In the genomic region with DNA sequence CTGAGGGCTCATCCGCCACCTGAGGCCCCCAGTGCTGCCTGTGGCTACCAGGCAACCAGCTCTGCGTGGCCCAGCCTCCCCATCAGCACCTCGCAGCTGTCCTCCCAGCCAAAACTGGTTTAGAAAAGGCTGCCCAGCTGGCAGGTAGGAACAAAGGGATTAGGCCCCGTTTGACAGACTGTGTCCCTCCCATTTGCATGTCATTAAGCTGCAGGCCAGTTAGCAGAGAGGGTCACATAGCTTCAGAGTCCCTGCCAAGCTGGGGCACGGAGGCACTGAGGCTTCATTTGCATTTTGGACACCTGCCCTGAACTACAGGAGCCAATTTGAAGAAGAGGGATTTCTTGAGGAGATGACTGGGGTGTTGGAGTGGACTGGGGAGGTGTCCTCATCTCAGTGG, we compare ENCODE assay signal across 20 cellular contexts.
DNase-seq lines count a peak whose midpoint lies in the region; ATAC-seq and TF ChIP-seq lines count a peak whose summit lies in the region.
"Had no signal": no experiment of that assay in that cellular context is flagged by ENCODE, and none has a peak within 500 bp of the region (broad histone marks: within the 10 kb centered on the region; RNA-seq: fewer than 3 reads in every experiment).

No MANE protein-coding gene starts in this region.

- peak overlapping the region; percentile 43 for H3K4me3 ChIP-seq in DOHH2 (ENCODE audit: low read length)
- no peak overlapping the region for H3K4me3 ChIP-seq in SU-DHL-6 (ENCODE audit: insufficient read depth, low read length, poor library complexity, severe bottlenecking)
- H3K4me3 ChIP-seq: colonic mucosa, gastroesophageal sphincter, right lobe of liver had no signal

- no peak overlapping the region for H3K9ac ChIP-seq in SU-DHL-6 (ENCODE audit: low read length)

- H3K9me3 ChIP-seq in DOHH2 (ENCODE audit: control insufficient read depth, insufficient read depth, low read length) (peaks cover 8% of the 10 kb centered on the region), SU-DHL-6 (ENCODE audit: insufficient read depth, low read length) (no peaks in the 10 kb centered on the region)
- H3K9me3 ChIP-seq: colonic mucosa, neutrophil had no signal

- no peak for ATAC-seq in left lobe of liver
- ATAC-seq: gastroesophageal sphincter, right lobe of liver, T-cell had no signal

- no peak overlapping the region for H2AFZ ChIP-seq in SU-DHL-6 (ENCODE audit: low read depth, low read length, severe bottlenecking)

- peak overlapping the region; percentile 89 for H3K27ac ChIP-seq in DOHH2 (ENCODE audit: low read depth, low read length)
- peak overlapping the region; percentile 62 for H3K27ac ChIP-seq in SU-DHL-6 (ENCODE audit: low read depth, low read length)
- H3K27ac ChIP-seq: colonic mucosa, gastroesophageal sphincter, neutrophil, right lobe of liver, VCaP had no signal

- peak; percentile 32 for DNase-seq in NCI-H1105 treated with DMSO at 0.1 percent for 48 hours (lab: John Stamatoyannopoulos, UW)
- DNase-seq in left lobe of liver (ENCODE audit: low spot score) = peak; percentile 29
- DNase-seq in MV-4-11 (lab: John Stamatoyannopoulos, UW) = no peak
- no peak for DNase-seq in SHP77 (lab: John Stamatoyannopoulos, UW)
- no peak for DNase-seq in central memory CD4-positive, alpha-beta T cell
- DNase-seq in GM03348 (ENCODE audit: low spot score) = no peak
- DNase-seq: activated gamma-delta T cell; AML-193; colonic mucosa; DMS153; NCI-H187; OCI-M1; stimulated activated CD4-positive, alpha-beta T cell treated with anti-CD3 and anti-CD28 coated beads, Interleukin-1b, Interleukin-23, amount 100 ng/mL, for 48 hours; T-cell had no signal

- H3F3A ChIP-seq in DOHH2 (ENCODE audit: control insufficient read depth, insufficient read depth) = peaks cover 26% of the 10 kb centered on the region
- H3F3A ChIP-seq in SU-DHL-6 (ENCODE audit: insufficient read depth) = peaks cover 5% of the 10 kb centered on the region; the same call in 1 of the 2 replicates

- H3K9me2 ChIP-seq in DOHH2 (replicated peaks; ENCODE audit: control insufficient read depth, low read length) (no peaks in the 10 kb centered on the region), SU-DHL-6 (replicated peaks; ENCODE audit: insufficient read depth, low read length) (no peaks in the 10 kb centered on the region)

- no peaks in the 10 kb centered on the region for H4K20me1 ChIP-seq in DOHH2 (ENCODE audit: control insufficient read depth, insufficient read depth, low read depth, low read length)
- H4K20me1 ChIP-seq in SU-DHL-6 (ENCODE audit: low read depth, low read length) = no peaks in the 10 kb centered on the region

- H3K27me3 ChIP-seq in DOHH2 (ENCODE audit: control insufficient read depth, low read length) (no peaks in the 10 kb centered on the region), SU-DHL-6 (ENCODE audit: low read length) (no peaks in the 10 kb centered on the region)
- H3K27me3 ChIP-seq: colonic mucosa, neutrophil, right lobe of liver had no signal

- H3K4me1 ChIP-seq in DOHH2 (ENCODE audit: control insufficient read depth, low read length) = peaks cover 85% of the 10 kb centered on the region
- H3K4me1 ChIP-seq: colonic mucosa, gastroesophageal sphincter, right lobe of liver had no signal

- H3K79me2 ChIP-seq in DOHH2 (ENCODE audit: control insufficient read depth, low read length) = no peaks in the 10 kb centered on the region
- H3K79me2 ChIP-seq in SU-DHL-6 (ENCODE audit: insufficient read depth, low read length) = no peaks in the 10 kb centered on the region

- TF ChIP-seq CTCF in DOHH2 (IDR thresholded peaks at IDR 0.05; ENCODE audit: low read depth, low read length, poor library complexity, severe bottlenecking) (no peak), SU-DHL-6 (IDR thresholded peaks at IDR 0.05; ENCODE audit: insufficient read depth, low read length, poor library complexity, severe bottlenecking) (no peak)

- H3K36me3 ChIP-seq in DOHH2 (ENCODE audit: control insufficient read depth, low read length) = peaks cover 5% of the 10 kb centered on the region
- no peaks in the 10 kb centered on the region for H3K36me3 ChIP-seq in SU-DHL-6 (ENCODE audit: low read length)
- H3K36me3 ChIP-seq: colonic mucosa, gastroesophageal sphincter, neutrophil, right lobe of liver had no signal

- H3K4me2 ChIP-seq in DOHH2 (ENCODE audit: low read length) (peak overlapping the region; percentile 67), SU-DHL-6 (ENCODE audit: low read depth, low read length, poor library complexity, severe bottlenecking) (peak overlapping the region; percentile 9)

Comparison
In these comparisons a context has a peak if more than half of its experiments do, and no peak if none do; other contexts are left out.
1. DNase-seq: peak in NCI-H1105 treated with DMSO at 0.1 percent for 48 hours (single experiment) and left lobe of liver (single experiment); none in MV-4-11 (single experiment), SHP77 (0 of 2), central memory CD4-positive, alpha-beta T cell (single experiment) and GM03348 (single experiment).